Comparison of ENCODE assay signal across 24 cellular contexts in genomic region chr5:98483301-98483700, GRCh38.
A peak's percentile ranks its signal among the peaks of the same experiment; 100 is the strongest.
DNase-seq lines count a peak whose midpoint lies in the region; ATAC-seq and TF ChIP-seq lines count a peak whose summit lies in the region.
"Had no signal": no experiment of that assay in that cellular context is flagged by ENCODE, and none has a peak within 500 bp of the region (broad histone marks: within the 10 kb centered on the region; RNA-seq: fewer than 3 reads in every experiment).

No MANE protein-coding gene starts in this region.

- no peak for TF ChIP-seq POLR2A in ovary (IDR thresholded peaks at IDR 0.05)

- ATAC-seq in HG02840 (IDR thresholded peaks at IDR 0.05; ENCODE audit: low FRiP score, unreplicated experiment) (no peak), HG03045 (IDR thresholded peaks at IDR 0.05; ENCODE audit: unreplicated experiment) (no peak)
- ATAC-seq: natural killer cell, Panc1, sciatic nerve had no signal

- H3K27me3 ChIP-seq in BJ (ENCODE audit: control insufficient read depth, insufficient read depth, low read length) (no peaks in the 10 kb centered on the region), ovary (no peaks in the 10 kb centered on the region)
- H3K27me3 ChIP-seq: heart left ventricle, MG63, suprapubic skin had no signal

- no peak overlapping the region for H3K27ac ChIP-seq in ovary
- H3K27ac ChIP-seq: heart left ventricle, suprapubic skin had no signal

- TF ChIP-seq EP300 in ovary (IDR thresholded peaks at IDR 0.05): no peak

- H3K4me3 ChIP-seq in BJ (ENCODE audit: low read depth, low read length): no peak overlapping the region
- H3K4me3 ChIP-seq in fibroblast of pulmonary artery (replicated peaks; ENCODE audit: low read depth, low read length): no peak overlapping the region
- no peak overlapping the region for H3K4me3 ChIP-seq in skeletal muscle cell (ENCODE audit: low read depth, low read length)
- no peak overlapping the region for H3K4me3 ChIP-seq in ovary
- H3K4me3 ChIP-seq: heart left ventricle, MG63, suprapubic skin had no signal

- H3K9me3 ChIP-seq in ovary: no peaks in the 10 kb centered on the region
- H3K9me3 ChIP-seq: heart left ventricle, MG63, suprapubic skin had no signal

- H3K36me3 ChIP-seq in BJ (ENCODE audit: control insufficient read depth, insufficient read depth, low read length): no peaks in the 10 kb centered on the region
- no peaks in the 10 kb centered on the region for H3K36me3 ChIP-seq in ovary
- H3K36me3 ChIP-seq: heart left ventricle, MG63, suprapubic skin had no signal

- 49 to 57% (median 55%) methylated on average over 1 of the region's 1 CpG for WGBS in ovary, 3 donors

- CTCF ChIA-PET in BJ (lab: Yijun Ruan, JAX): interaction anchor here (1.0 to 2.2 kb wide), 5 partner anchors 10 to 285 kb away, joined by 3 to 7 read pairs (median 3); no protein-coding TSS in a partner anchor

- POLR2A ChIA-PET in BJ (lab: Charles Lee): no interaction called here

- DNase-seq in BJ (ENCODE audit: low read depth) (peak; percentile 93), NCI-H226 (peak; percentile 13), fibroblast of pulmonary artery (ENCODE audit: low read depth) (peak; percentile 35), skeletal muscle cell (ENCODE audit: low read depth) (peak; percentile 70), NCI-H446 (lab: John Stamatoyannopoulos, UW) (no peak), ovary (no peak)
- DNase-seq: activated CD4-positive, alpha-beta T cell treated with anti-CD3 and anti-CD28 coated beads, Interleukin-2, amount 10 ng/mL, durations not matched to agents 24 days and 14 days; AML-193; CD8-positive, alpha-beta memory T cell; cerebellar nuclear complex; DMS79; effector memory CD4-positive, alpha-beta T cell; GOT3; heart left ventricle; MG63; natural killer cell; NCI-H1417 treated with DMSO at 0.1 percent for 48 hours; NCI-H510A; SIG-M5 had no signal

- TF ChIP-seq CTCF in BJ (IDR thresholded peaks at IDR 0.05; ENCODE audit: insufficient read depth, low read depth, low read length) (no peak), fibroblast of pulmonary artery (IDR thresholded peaks at IDR 0.05; ENCODE audit: low read length, missing control alignments) (no peak), ovary (IDR thresholded peaks at IDR 0.05) (no peak)

- intact Hi-C loops in ovary (cut with DNase I): no loop called here

- no peaks in the 10 kb centered on the region for H3K4me1 ChIP-seq in ovary (ENCODE audit: insufficient read depth)
- H3K4me1 ChIP-seq: heart left ventricle, suprapubic skin had no signal

Comparison
In these comparisons a context has a peak if more than half of its experiments do, and no peak if none do; other contexts are left out.
1. DNase-seq: peak in BJ (single experiment), NCI-H226 (single experiment), fibroblast of pulmonary artery (single experiment) and skeletal muscle cell (single experiment); none in NCI-H446 (0 of 2) and ovary (0 of 5).